In the genomic region with DNA sequence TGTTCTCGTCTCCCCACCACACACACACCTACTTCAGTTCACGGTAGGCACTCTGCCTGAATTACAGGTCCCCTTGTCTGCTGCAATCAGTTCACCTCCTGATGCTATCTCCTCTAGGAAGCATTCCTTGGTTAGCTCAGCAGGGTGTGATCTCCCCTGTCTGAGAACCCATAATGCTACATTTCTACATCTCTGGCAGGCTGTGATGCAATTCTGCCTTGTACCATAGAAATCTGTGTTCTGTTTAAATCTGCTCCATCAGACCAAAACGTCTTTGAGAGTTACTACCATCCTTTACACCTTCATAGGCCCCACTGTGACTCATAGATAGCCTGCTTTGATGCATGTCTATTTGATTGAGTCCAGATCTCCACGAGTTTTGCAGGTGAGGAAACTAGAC, we compare ENCODE assay signal across 17 cellular contexts.
DNase-seq lines count a peak whose midpoint lies in the region; ATAC-seq and TF ChIP-seq lines count a peak whose summit lies in the region.
"Had no signal": no experiment of that assay in that cellular context is flagged by ENCODE, and none has a peak within 500 bp of the region (broad histone marks: within the 10 kb centered on the region; RNA-seq: fewer than 3 reads in every experiment).

No MANE protein-coding gene starts in this region.

- POLR2A ChIA-PET in HEK293 (lab: Yijun Ruan, JAX), result no interaction called here

- H3K79me2 ChIP-seq in hepatocyte (no peaks in the 10 kb centered on the region), smooth muscle cell (ENCODE audit: low read depth) (no peaks in the 10 kb centered on the region)

- H2AFZ ChIP-seq in hepatocyte (no peak overlapping the region), smooth muscle cell (ENCODE audit: low read depth) (no peak overlapping the region)

- CTCF ChIA-PET in HEK293 (lab: Yijun Ruan, JAX), result interaction anchor here (1.1 kb wide), 1 partner anchor 24 kb away, joined by 3 read pairs; no protein-coding TSS in a partner anchor

- no peaks in the 10 kb centered on the region for H3K36me3 ChIP-seq in HEK293 (ENCODE audit: control insufficient read depth in 2 of 2, insufficient read depth in 1 of 2, low read length in 2 of 2)
- H3K36me3 ChIP-seq in adipocyte (ENCODE audit: control insufficient read depth, insufficient read depth, low read length, severe bottlenecking), result no peaks in the 10 kb centered on the region
- H3K36me3 ChIP-seq in hepatocyte (replicated peaks; ENCODE audit: insufficient read depth, low read depth), result no peaks in the 10 kb centered on the region
- no peaks in the 10 kb centered on the region for H3K36me3 ChIP-seq in smooth muscle cell (ENCODE audit: low read depth)
- H3K36me3 ChIP-seq: BLaER1, SJCRH30 had no signal

- no peaks in the 10 kb centered on the region for H3K9me2 ChIP-seq in hepatocyte (replicated peaks; ENCODE audit: insufficient read depth)

- H4K20me1 ChIP-seq in hepatocyte (ENCODE audit: insufficient read depth, poor library complexity, severe bottlenecking) (no peaks in the 10 kb centered on the region), smooth muscle cell (ENCODE audit: low read depth) (no peaks in the 10 kb centered on the region)
- H4K20me1 ChIP-seq: BLaER1 had no signal

- ATAC-seq in GM19351 (IDR thresholded peaks at IDR 0.05; ENCODE audit: unreplicated experiment) (no peak), HG03045 (IDR thresholded peaks at IDR 0.05; ENCODE audit: unreplicated experiment) (no peak)

- no peak overlapping the region for H3K27ac ChIP-seq in HEK293 (ENCODE audit: extremely low read depth, low read depth, low read length)
- H3K27ac ChIP-seq in hepatocyte, result peak overlapping the region; percentile 16
- peak overlapping the region; percentile 5 for H3K27ac ChIP-seq in smooth muscle cell (ENCODE audit: low read depth)
- H3K27ac ChIP-seq: BLaER1, HL-60, SJCRH30 had no signal

- H3K4me1 ChIP-seq in HEK293 (ENCODE audit: control insufficient read depth, insufficient read depth, low read length) (no peaks in the 10 kb centered on the region), adipocyte (ENCODE audit: control insufficient read depth, insufficient read depth, low read length) (peaks cover 21% of the 10 kb centered on the region), hepatocyte (ENCODE audit: insufficient read depth) (peaks cover 18% of the 10 kb centered on the region), smooth muscle cell (ENCODE audit: low read depth) (peaks cover 4% of the 10 kb centered on the region)
- H3K4me1 ChIP-seq: BLaER1 had no signal

- no peak overlapping the region for H3K4me2 ChIP-seq in hepatocyte
- H3K4me2 ChIP-seq in smooth muscle cell, result no peak overlapping the region
- H3K4me2 ChIP-seq: BLaER1 had no signal

- no peaks in the 10 kb centered on the region for H3F3A ChIP-seq in smooth muscle cell (ENCODE audit: low read depth)

- H3K9ac ChIP-seq in adipocyte (ENCODE audit: low read length) (no peak overlapping the region), smooth muscle cell (ENCODE audit: low read depth) (no peak overlapping the region)
- H3K9ac ChIP-seq: BLaER1 had no signal

- no peak overlapping the region for H3K4me3 ChIP-seq in HEK293 (ENCODE audit: low read depth, low read length)
- H3K4me3 ChIP-seq in adipocyte (ENCODE audit: low read length), result no peak overlapping the region
- H3K4me3 ChIP-seq in hepatocyte, result no peak overlapping the region
- no peak overlapping the region for H3K4me3 ChIP-seq in smooth muscle cell
- H3K4me3 ChIP-seq: BLaER1, SJCRH30 had no signal

- no peaks in the 10 kb centered on the region for H3K27me3 ChIP-seq in adipocyte (replicated peaks; ENCODE audit: control insufficient read depth, insufficient read depth, low read length)
- no peaks in the 10 kb centered on the region for H3K27me3 ChIP-seq in hepatocyte
- H3K27me3 ChIP-seq in smooth muscle cell (ENCODE audit: low read depth), result no peaks in the 10 kb centered on the region
- H3K27me3 ChIP-seq: BLaER1, SJCRH30 had no signal

- DNase-seq in adipocyte (ENCODE audit: low read depth) (peak; percentile 85), hepatocyte (ENCODE audit: low spot score) (peak; percentile 48), smooth muscle cell (lab: John Stamatoyannopoulos, UW; ENCODE audit: unreplicated experiment) (no peak), Ammon's horn (ENCODE audit: low spot score) (no peak)
- DNase-seq: CD8-positive, alpha-beta memory T cell; DND-41; GDM1; KG1; NCI-H1092 treated with DMSO at 0.1 percent for 48 hours; NCI-H1694; NCI-H748 treated with DMSO at 0.1 percent for 48 hours; SJCRH30 had no signal

- TF ChIP-seq CTCF in HEK293 (tag by site-specific recombination; IDR thresholded peaks at IDR 0.05), result no peak
- TF ChIP-seq CTCF in hepatocyte (IDR thresholded peaks at IDR 0.05; ENCODE audit: poor library complexity), result no peak
- no peak for TF ChIP-seq CTCF in smooth muscle cell (IDR thresholded peaks at IDR 0.05; ENCODE audit: borderline replicate concordance, insufficient read depth, poor library complexity, severe bottlenecking)

- 56% methylated on average over 4 of the region's 4 CpGs for WGBS in hepatocyte (ENCODE audit: low lambda C conversion rate, missing lambda C conversion rate)
- 49% methylated on average over 4 of the region's 4 CpGs for WGBS in smooth muscle cell (ENCODE audit: low lambda C conversion rate)

- H3K9me3 ChIP-seq in HEK293 (ENCODE audit: control insufficient read depth, insufficient read depth, low read depth, low read length), result no peaks in the 10 kb centered on the region
- H3K9me3 ChIP-seq in adipocyte (ENCODE audit: control insufficient read depth, low read length), result no peaks in the 10 kb centered on the region
- no peaks in the 10 kb centered on the region for H3K9me3 ChIP-seq in hepatocyte (ENCODE audit: low read depth)
- H3K9me3 ChIP-seq in smooth muscle cell (replicated peaks; ENCODE audit: low read depth), result no peaks in the 10 kb centered on the region
- H3K9me3 ChIP-seq: BLaER1 had no signal

TF ChIP-seq in HEK293, 187 proteins besides CTCF, POLR2A, EP300 and RAD21:
- TF ChIP-seq ZNF830 (tag by site-specific recombination; IDR thresholded peaks at IDR 0.05; ENCODE audit: low read depth) (no peak), ZNF394 (tag by site-specific recombination; IDR thresholded peaks at IDR 0.05; ENCODE audit: borderline replicate concordance) (no peak), ZNF416 (tag by site-specific recombination; IDR thresholded peaks at IDR 0.05) (no peak), ZNF121 (tag by site-specific recombination; IDR thresholded peaks at IDR 0.05) (no peak), ZNF10 (tag by site-specific recombination; IDR thresholded peaks at IDR 0.05) (no peak), ZIC2 (tag by site-specific recombination; IDR thresholded peaks at IDR 0.05) (peak; percentile 31; the same call in 1 of the 2 replicates), ZNF660 (tag by site-specific recombination; IDR thresholded peaks at IDR 0.05) (no peak)
- TF ChIP-seq, protein P1, sequence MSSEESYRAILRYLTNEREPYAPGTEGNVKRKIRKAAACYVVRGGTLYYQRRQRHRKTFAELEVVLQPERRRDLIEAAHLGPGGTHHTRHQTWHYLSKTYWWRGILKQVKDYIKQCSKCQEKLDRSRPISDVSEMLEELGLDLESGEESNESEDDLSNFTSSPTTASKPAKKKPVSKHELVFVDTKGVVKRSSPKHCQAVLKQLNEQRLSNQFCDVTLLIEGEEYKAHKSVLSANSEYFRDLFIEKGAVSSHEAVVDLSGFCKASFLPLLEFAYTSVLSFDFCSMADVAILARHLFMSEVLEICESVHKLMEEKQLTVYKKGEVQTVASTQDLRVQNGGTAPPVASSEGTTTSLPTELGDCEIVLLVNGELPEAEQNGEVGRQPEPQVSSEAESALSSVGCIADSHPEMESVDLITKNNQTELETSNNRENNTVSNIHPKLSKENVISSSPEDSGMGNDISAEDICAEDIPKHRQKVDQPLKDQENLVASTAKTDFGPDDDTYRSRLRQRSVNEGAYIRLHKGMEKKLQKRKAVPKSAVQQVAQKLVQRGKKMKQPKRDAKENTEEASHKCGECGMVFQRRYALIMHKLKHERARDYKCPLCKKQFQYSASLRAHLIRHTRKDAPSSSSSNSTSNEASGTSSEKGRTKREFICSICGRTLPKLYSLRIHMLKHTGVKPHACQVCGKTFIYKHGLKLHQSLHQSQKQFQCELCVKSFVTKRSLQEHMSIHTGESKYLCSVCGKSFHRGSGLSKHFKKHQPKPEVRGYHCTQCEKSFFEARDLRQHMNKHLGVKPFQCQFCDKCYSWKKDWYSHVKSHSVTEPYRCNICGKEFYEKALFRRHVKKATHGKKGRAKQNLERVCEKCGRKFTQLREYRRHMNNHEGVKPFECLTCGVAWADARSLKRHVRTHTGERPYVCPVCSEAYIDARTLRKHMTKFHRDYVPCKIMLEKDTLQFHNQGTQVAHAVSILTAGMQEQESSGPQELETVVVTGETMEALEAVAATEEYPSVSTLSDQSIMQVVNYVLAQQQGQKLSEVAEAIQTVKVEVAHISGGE (tag by site-specific recombination; conservative IDR thresholded peaks at IDR 0.05; ENCODE audit: low read depth), result no peak

Comparison
In these comparisons a context has a peak if more than half of its experiments do, and no peak if none do; other contexts are left out.
1. DNase-seq: peak in adipocyte (single experiment) and hepatocyte (single experiment); none in smooth muscle cell (single experiment) and Ammon's horn (single experiment).